ENCODE assay signal across 12 cellular contexts in genomic region chr1:21910528-21911204, GRCh38. TPM values are rescaled to one million over a fixed set of nuclear protein-coding genes. Genes with fewer than 3 reads are reported as not detected.
A peak's percentile ranks its signal among the peaks of the same experiment; 100 is the strongest.
DNase-seq lines count a peak whose midpoint lies in the region; ATAC-seq and FAIRE-seq lines count a peak whose summit lies in the region.
"Had no signal": no experiment of that assay in that cellular context is flagged by ENCODE, and none has a peak within 500 bp of the region (broad histone marks: within the 10 kb centered on the region; RNA-seq: fewer than 3 reads in every experiment).

No MANE protein-coding gene starts in this region.

- no peak for FAIRE-seq in RCC 7860 (lab: Jason Lieb, UNC)
- FAIRE-seq: islet of Langerhans had no signal

- H3K9me3 ChIP-seq in HUES6 (ENCODE audit: control insufficient read depth, insufficient read depth, low read depth, low read length) (no peaks in the 10 kb centered on the region), mesenchymal stem cell (ENCODE audit: control insufficient read depth, low read length) (no peaks in the 10 kb centered on the region), T-helper 17 cell (ENCODE audit: control insufficient read depth, low read length, poor library complexity, severe bottlenecking) (no peaks in the 10 kb centered on the region)

- H3K4me3 ChIP-seq in HUES6 (ENCODE audit: low read depth, low read length) (no peak overlapping the region), mesenchymal stem cell (ENCODE audit: insufficient read depth in 1 of 2, low read depth in 1 of 2, low read length in 2 of 2) (no peak overlapping the region)

- peak overlapping the region; percentile 74 for H2BK120ac ChIP-seq in mesenchymal stem cell (ENCODE audit: low read depth, low read length)

- H3K4ac ChIP-seq in mesenchymal stem cell (ENCODE audit: low read depth in 1 of 2, low read length in 2 of 2), result peak overlapping the region; percentile 70 to 76

- H3K27ac Mint-ChIP-seq in stimulated activated naive CD8-positive, alpha-beta T cell treated with anti-CD3 and anti-CD28 coated beads, Interleukin-15, amount 100 ng/mL, for 72 hours, result peak overlapping the region; percentile 82 to 97
- no peak overlapping the region for H3K27ac Mint-ChIP-seq in T-helper 17 cell
- H3K27ac Mint-ChIP-seq: IgD-negative memory B cell had no signal

- H3K27me3 Mint-ChIP-seq in stimulated activated naive CD8-positive, alpha-beta T cell treated with anti-CD3 and anti-CD28 coated beads, Interleukin-15, amount 100 ng/mL, for 72 hours, result no peaks in the 10 kb centered on the region
- peaks cover 8% of the 10 kb centered on the region for H3K27me3 Mint-ChIP-seq in T-helper 17 cell
- H3K27me3 Mint-ChIP-seq: IgD-negative memory B cell had no signal

- peak overlapping the region; percentile 59 to 76 for H2BK12ac ChIP-seq in mesenchymal stem cell (ENCODE audit: low read length in 2 of 2)

- peak overlapping the region; percentile 54 to 89 for H3K18ac ChIP-seq in mesenchymal stem cell (ENCODE audit: low read depth in 1 of 2, low read length in 2 of 2)

- H3K79me1 ChIP-seq in mesenchymal stem cell (replicated peaks; ENCODE audit: low read length, poor library complexity, severe bottlenecking), result peaks cover 31% of the 10 kb centered on the region

- no peak overlapping the region for H2AFZ ChIP-seq in mesenchymal stem cell (ENCODE audit: low read depth, low read length)

- no peak for ATAC-seq in stimulated activated naive CD8-positive, alpha-beta T cell treated with anti-CD3 and anti-CD28 coated beads, Interleukin-15, amount 100 ng/mL, for 72 hours
- ATAC-seq in HG02852 (IDR thresholded peaks at IDR 0.05; ENCODE audit: unreplicated experiment) (no peak), T-helper 17 cell (no peak)

- no peak overlapping the region for H3K23ac ChIP-seq in mesenchymal stem cell (ENCODE audit: low read length in 2 of 2)

- H3K9ac ChIP-seq in HUES6 (ENCODE audit: low read length) (peak overlapping the region; percentile 53), mesenchymal stem cell (ENCODE audit: low read length) (peak overlapping the region; percentile 92)

- no peak overlapping the region for H2BK15ac ChIP-seq in mesenchymal stem cell (ENCODE audit: low read depth, poor library complexity, severe bottlenecking)

- H3K27ac ChIP-seq in HUES6 (ENCODE audit: low read depth, low read length), result peak overlapping the region; percentile 62
- peak overlapping the region; percentile 77 for H3K27ac ChIP-seq in adipose tissue (ENCODE audit: low read depth, low read length)
- H3K27ac ChIP-seq in mesenchymal stem cell (ENCODE audit: low read length, poor library complexity, severe bottlenecking), result peak overlapping the region; percentile 21

- H3K4me1 ChIP-seq in HUES6 (ENCODE audit: control insufficient read depth, insufficient read depth, low read length) (peaks cover 57% of the 10 kb centered on the region), mesenchymal stem cell (ENCODE audit: control insufficient read depth, insufficient read depth, low read depth, low read length) (peaks cover 54% of the 10 kb centered on the region)

- DNase-seq in mesenchymal stem cell (no peak), T-helper 17 cell (no peak), RCC 7860 (ENCODE audit: low spot score) (no peak)
- no peak for DNase-seq in stimulated activated naive CD8-positive, alpha-beta T cell treated with anti-CD3 and anti-CD28 coated beads, Interleukin-15, amount 100 ng/mL, for 72 hours
- DNase-seq in stimulated activated naive CD4-positive, alpha-beta T cell treated with Interleukin-2 at 50 U/mL for 16 hours (lab: John Stamatoyannopoulos, UW), result no peak
- DNase-seq: effector CD4-positive, alpha-beta T cell had no signal

- no peaks in the 10 kb centered on the region for H3K36me3 Mint-ChIP-seq in T-helper 17 cell (ENCODE audit: low read depth)
- H3K36me3 Mint-ChIP-seq: IgD-negative memory B cell had no signal

- H3K9me3 Mint-ChIP-seq in stimulated activated naive CD8-positive, alpha-beta T cell treated with anti-CD3 and anti-CD28 coated beads, Interleukin-15, amount 100 ng/mL, for 72 hours, result no peaks in the 10 kb centered on the region
- H3K9me3 Mint-ChIP-seq: IgD-negative memory B cell; T-helper 1 cell treated with Interleukin-12 subunit alpha and Interleukin-12 subunit beta and Interleukin-4 antibody, amounts not matched to agents 30 μg/mL and 1 μg/mL, for 36 hours had no signal

- H2AK5ac ChIP-seq in mesenchymal stem cell (ENCODE audit: low read length, severe bottlenecking), result peak overlapping the region; percentile 1

- H3K36me3 ChIP-seq in HUES6 (ENCODE audit: control insufficient read depth, insufficient read depth, low read length), result 0 out of 2 replicates have a peak, but pooled peaks cover 2% of the 10 kb centered on the region
- peaks cover 14 to 39% of the 10 kb centered on the region in 2 experiments for H3K36me3 ChIP-seq in mesenchymal stem cell (ENCODE audit: control insufficient read depth in 1 of 2, insufficient read depth in 2 of 2, low read depth in 1 of 2, low read length in 2 of 2)

- no peak overlapping the region for H3K4me3 Mint-ChIP-seq in stimulated activated naive CD8-positive, alpha-beta T cell treated with anti-CD3 and anti-CD28 coated beads, Interleukin-15, amount 100 ng/mL, for 72 hours
- H3K4me3 Mint-ChIP-seq in T-helper 17 cell, result no peak overlapping the region
- H3K4me3 Mint-ChIP-seq: IgD-negative memory B cell; T-helper 1 cell treated with Interleukin-12 subunit alpha and Interleukin-12 subunit beta and Interleukin-4 antibody, amounts not matched to agents 30 μg/mL and 1 μg/mL, for 36 hours had no signal

- 50 to 69% (median 59%) methylated on average over 11 of the region's 11 CpGs for WGBS in adipose tissue, 3 donors
- WGBS in mesenchymal stem cell, result 87% methylated on average over 8 of the region's 11 CpGs

- H4K91ac ChIP-seq in mesenchymal stem cell (ENCODE audit: low read length), result peak overlapping the region; percentile 78

- no peaks in the 10 kb centered on the region for H3K27me3 ChIP-seq in HUES6 (ENCODE audit: control insufficient read depth, insufficient read depth, low read length)
- H3K27me3 ChIP-seq in mesenchymal stem cell (ENCODE audit: control insufficient read depth in 1 of 2, insufficient read depth in 1 of 2, low read length in 2 of 2), result no peaks in the 10 kb centered on the region

- peaks cover 58% of the 10 kb centered on the region for H3K4me1 Mint-ChIP-seq in stimulated activated naive CD8-positive, alpha-beta T cell treated with anti-CD3 and anti-CD28 coated beads, Interleukin-15, amount 100 ng/mL, for 72 hours
- peaks cover 15% of the 10 kb centered on the region for H3K4me1 Mint-ChIP-seq in T-helper 17 cell

- no peak overlapping the region for H2BK5ac ChIP-seq in mesenchymal stem cell (ENCODE audit: low read depth, low read length, poor library complexity, severe bottlenecking)

- peak overlapping the region; percentile 83 for H4K8ac ChIP-seq in mesenchymal stem cell (ENCODE audit: low read length)

- H3K4me2 ChIP-seq in mesenchymal stem cell (ENCODE audit: low read length, poor library complexity, severe bottlenecking), result no peak overlapping the region

- H3K14ac ChIP-seq in mesenchymal stem cell (ENCODE audit: low read length in 2 of 2), result no peak overlapping the region

RNA-seq across cellular contexts. Expression of gene HSPG2, which starts 26.4 kb away (rescaled TPM):
- polyA plus RNA-seq in adipose tissue, result 100 to 1,000 TPM in 2 of 3 donors, 10 to 100 TPM in 1; 34.7 to 225 (median 214) TPM
- 26.3 TPM for polyA plus RNA-seq in mesenchymal stem cell (2013, experiment 1 of 2)
- 21.0 TPM for polyA plus RNA-seq in mesenchymal stem cell (2013, experiment 2 of 2)
- total RNA-seq in T-helper 17 cell, result 1 to 10 TPM; 1.2 to 1.6 TPM

Comparison
In these comparisons a context has a peak if more than half of its experiments do, and no peak if none do; other contexts are left out.
1. H3K27ac ChIP-seq: peak in every context shown above with its lines; median percentile 77 in adipose tissue; 62 in HUES6; 21 in mesenchymal stem cell.